In the genomic region with DNA sequence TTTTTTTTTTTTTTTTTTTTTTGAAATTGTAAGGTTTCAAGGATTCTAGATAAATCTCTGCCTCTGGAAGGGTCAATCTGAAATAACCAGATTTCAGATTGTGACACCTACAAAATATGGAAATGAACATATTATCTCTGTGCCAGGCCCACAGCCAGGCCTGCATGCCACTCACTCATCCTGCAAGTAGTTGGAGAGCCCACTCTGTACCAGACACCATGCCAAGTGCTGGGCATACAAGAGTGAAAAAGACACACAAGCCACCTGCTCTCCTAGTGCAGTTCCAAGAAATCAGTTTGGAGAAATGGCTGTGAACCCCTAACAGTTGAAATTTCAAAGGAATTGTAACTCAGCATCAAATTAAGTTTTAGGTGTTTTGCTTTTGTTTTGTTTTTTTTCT, we compare ENCODE assay signal across 25 cellular contexts.
"Had no signal": no experiment of that assay in that cellular context is flagged by ENCODE, and none has a peak within 500 bp of the region (broad histone marks: within the 10 kb centered on the region; RNA-seq: fewer than 3 reads in every experiment).

No MANE protein-coding gene starts in this region.

- H3K36me3 ChIP-seq: breast epithelium, neutrophil, ovary, right lobe of liver, tibial nerve had no signal

- H3K4me3 ChIP-seq: breast epithelium, hepatocyte, ovary, psoas muscle, right lobe of liver, skin epidermis, tibial nerve had no signal

- H3K36me3 Mint-ChIP-seq: activated naive CD8-positive, alpha-beta T cell treated with anti-CD3 and anti-CD28 coated beads for 36 hours; memory B cell; stimulated activated effector memory CD8-positive, alpha-beta T cell treated with anti-CD3 and anti-CD28 coated beads, Interleukin-12 subunit alpha, Interleukin-12 subunit beta, amount 100 ng/mL, for 72 hours had no signal

- H3K27ac ChIP-seq: breast epithelium, hepatocyte, neutrophil, ovary, psoas muscle, right lobe of liver, skin epidermis, tibial nerve had no signal

- H3K27me3 ChIP-seq: breast epithelium, hepatocyte, ovary, right lobe of liver, tibial nerve had no signal

- H3K4me1 ChIP-seq: breast epithelium, psoas muscle, right lobe of liver had no signal

- H3K9me3 Mint-ChIP-seq: activated naive CD8-positive, alpha-beta T cell treated with anti-CD3 and anti-CD28 coated beads for 36 hours; activated T-cell treated with anti-CD3 and anti-CD28 coated beads, Interleukin-2, amount 50 U/mL, for 4 hours; memory B cell; nephron; stimulated activated effector memory CD8-positive, alpha-beta T cell treated with anti-CD3 and anti-CD28 coated beads, Interleukin-12 subunit alpha, Interleukin-12 subunit beta, amount 100 ng/mL, for 72 hours; stimulated activated naive CD8-positive, alpha-beta T cell treated with anti-CD3 and anti-CD28 coated beads, Interleukin-15, amount 100 ng/mL, for 72 hours had no signal

- H3K9me3 ChIP-seq: breast epithelium, neutrophil, ovary, psoas muscle, right lobe of liver, tibial nerve had no signal

- ATAC-seq: activated T-cell treated with anti-CD3 and anti-CD28 coated beads, Interleukin-2, amount 50 U/mL, for 4 hours; right lobe of liver; stimulated activated effector memory CD8-positive, alpha-beta T cell treated with anti-CD3 and anti-CD28 coated beads, Interleukin-12 subunit alpha, Interleukin-12 subunit beta, amount 100 ng/mL, for 72 hours; stimulated activated naive CD8-positive, alpha-beta T cell treated with anti-CD3 and anti-CD28 coated beads, Interleukin-15, amount 100 ng/mL, for 72 hours had no signal

- H3K27ac Mint-ChIP-seq: activated naive CD8-positive, alpha-beta T cell treated with anti-CD3 and anti-CD28 coated beads for 36 hours; memory B cell; nephron; stimulated activated effector memory CD8-positive, alpha-beta T cell treated with anti-CD3 and anti-CD28 coated beads, Interleukin-12 subunit alpha, Interleukin-12 subunit beta, amount 100 ng/mL, for 72 hours; stimulated activated naive CD8-positive, alpha-beta T cell treated with anti-CD3 and anti-CD28 coated beads, Interleukin-15, amount 100 ng/mL, for 72 hours had no signal

- H3K4me3 Mint-ChIP-seq: activated naive CD8-positive, alpha-beta T cell treated with anti-CD3 and anti-CD28 coated beads for 36 hours; activated T-cell treated with anti-CD3 and anti-CD28 coated beads, Interleukin-2, amount 50 U/mL, for 4 hours; memory B cell; nephron; stimulated activated effector memory CD8-positive, alpha-beta T cell treated with anti-CD3 and anti-CD28 coated beads, Interleukin-12 subunit alpha, Interleukin-12 subunit beta, amount 100 ng/mL, for 72 hours; stimulated activated naive CD8-positive, alpha-beta T cell treated with anti-CD3 and anti-CD28 coated beads, Interleukin-15, amount 100 ng/mL, for 72 hours had no signal

- H3K4me1 Mint-ChIP-seq: memory B cell had no signal

- DNase-seq: activated CD4-positive, alpha-beta T cell treated with anti-CD3 and anti-CD28 coated beads for 4 hours; activated CD4-positive, alpha-beta T cell treated with anti-CD3 and anti-CD28 coated beads, Interleukin-2, amount 50 U/mL, for 48 hours; activated CD4-positive, CD25-positive, alpha-beta regulatory T cell; activated CD8-positive, alpha-beta memory T cell treated with anti-CD3 and anti-CD28 coated beads, Interleukin-2, amount 50 U/mL, for 48 hours; activated naive CD4-positive, alpha-beta T cell treated with Interleukin-2 at 50 U/mL for 16 hours; activated naive CD8-positive, alpha-beta T cell treated with anti-CD3 and anti-CD28 coated beads for 36 hours; activated T-cell treated with anti-CD3 and anti-CD28 coated beads, Interleukin-2, amount 50 U/mL, for 4 hours; cerebellar nuclear complex; cortex of kidney; erythroblast; foreskin fibroblast; ovary; psoas muscle; right lobe of liver; stimulated activated CD4-positive, alpha-beta T cell treated with anti-CD3 and anti-CD28 coated beads, Interleukin-1b, Interleukin-23, amount 100 ng/mL, for 48 hours; stimulated activated naive CD8-positive, alpha-beta T cell treated with anti-CD3 and anti-CD28 coated beads, Interleukin-15, amount 100 ng/mL, for 72 hours; T-helper 9 cell had no signal
